ENCODE assay signal across 25 cellular contexts in the genomic region with DNA sequence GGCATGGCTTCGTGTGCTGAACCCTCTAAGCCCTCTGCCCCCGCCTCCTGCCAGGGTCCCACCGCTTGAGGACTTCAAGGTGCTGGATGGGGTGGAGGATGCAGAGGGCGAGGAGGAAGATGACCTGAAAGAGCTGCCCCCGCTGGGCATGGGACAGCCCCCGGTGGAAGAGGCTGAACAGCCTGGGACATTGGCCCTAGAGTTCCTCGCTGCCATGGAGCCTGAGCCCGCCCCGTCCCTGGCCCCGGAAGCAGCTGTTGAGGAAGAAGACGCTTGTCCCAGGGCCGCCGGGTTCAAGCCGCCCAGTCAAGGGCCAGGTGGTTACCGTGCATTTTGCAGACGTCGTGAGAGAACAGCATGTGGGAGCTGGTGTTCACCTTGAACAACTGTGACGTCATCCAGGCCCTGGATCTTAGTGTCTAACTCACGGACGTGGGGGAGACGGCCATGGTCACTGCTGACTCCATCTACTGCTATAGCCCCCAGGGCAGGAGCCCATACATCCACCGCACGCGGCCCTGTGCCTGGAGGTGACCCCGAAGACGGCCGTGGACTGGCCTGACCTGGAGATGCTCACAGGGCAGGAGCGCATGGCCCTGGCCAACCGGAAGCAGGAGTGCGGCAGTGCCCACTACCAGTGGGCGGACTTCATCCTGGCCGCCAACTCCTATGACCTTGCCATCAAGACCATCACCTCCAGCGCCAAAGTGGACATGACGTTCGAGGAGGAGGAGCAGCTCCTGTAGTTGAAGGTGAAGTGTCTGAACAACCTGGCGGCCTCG.
A peak's percentile ranks its signal among the peaks of the same experiment; 100 is the strongest.
DNase-seq lines count a peak whose midpoint lies in the region; ATAC-seq, FAIRE-seq and TF ChIP-seq lines count a peak whose summit lies in the region.
"Had no signal": no experiment of that assay in that cellular context is flagged by ENCODE, and none has a peak within 500 bp of the region (broad histone marks: within the 10 kb centered on the region; RNA-seq: fewer than 3 reads in every experiment).

No MANE protein-coding gene starts in this region.

- H3K4me1 ChIP-seq in K562 (replicated peaks in 1 of 2; ENCODE audit: control insufficient read depth in 2 of 2, insufficient read depth in 2 of 2, low read length in 2 of 2) (peaks cover 0 to 8% of the 10 kb centered on the region in 2 experiments; a peak in 1 of 5 replicates), left lung (no peaks in the 10 kb centered on the region), upper lobe of right lung (no peaks in the 10 kb centered on the region)
- H3K4me1 ChIP-seq: A549, Caco-2 had no signal

- no peak overlapping the region for H2AFZ ChIP-seq in K562 (ENCODE audit: low read depth, low read length)
- H2AFZ ChIP-seq: PC-9 had no signal

- in situ Hi-C loops in K562 (cut with MboI), result no loop called here

- no peaks in the 10 kb centered on the region for H3K9me3 ChIP-seq in K562 (replicated peaks; ENCODE audit: control insufficient read depth, insufficient read depth, low read depth, low read length)
- no peaks in the 10 kb centered on the region for H3K9me3 ChIP-seq in left lung
- no peaks in the 10 kb centered on the region for H3K9me3 ChIP-seq in upper lobe of right lung
- H3K9me3 ChIP-seq: A549; BLaER1 treated with 17β-estradiol and CSF1 and Interleukin-3, amounts not matched to agents 10 nM and 100 nM; Caco-2 had no signal

- TF ChIP-seq CTCF in GM06990 (IDR thresholded peaks at IDR 0.05; ENCODE audit: insufficient read depth, low read length, poor library complexity, severe bottlenecking), result no peak
- TF ChIP-seq CTCF in K562 (IDR thresholded peaks at IDR 0.05 in 2 of 3, conservative IDR thresholded peaks at IDR 0.05 in 1 of 3; ENCODE audit: insufficient read depth in 2 of 3, low read depth in 1 of 3, low read length in 3 of 3), result no peak
- TF ChIP-seq CTCF in left lung (IDR thresholded peaks at IDR 0.05), result no peak
- no peak for TF ChIP-seq CTCF in upper lobe of right lung (IDR thresholded peaks at IDR 0.05)

- no peaks in the 10 kb centered on the region for H3K79me2 ChIP-seq in K562 (ENCODE audit: control insufficient read depth, insufficient read depth, low read length)

- TF ChIP-seq RAD21 in K562 (CRISPR knock-in tag; conservative IDR thresholded peaks at IDR 0.05 in 1 of 2, IDR thresholded peaks at IDR 0.05 in 1 of 2), result no peak

- H3K4me3 ChIP-seq in GM06990 (replicated peaks; ENCODE audit: low read depth, low read length) (no peak overlapping the region), K562 (no peak overlapping the region), left lung (no peak overlapping the region), upper lobe of right lung (no peak overlapping the region)
- H3K4me3 ChIP-seq: A549; BLaER1 treated with 17β-estradiol and CSF1 and Interleukin-3, amounts not matched to agents 10 nM and 100 nM; PC-9 had no signal

- CTCF ChIA-PET in K562 (lab: Yijun Ruan, JAX; ENCODE audit: low intra/inter-chr PET ratio), result interaction anchor here (0.6 kb wide), 1 partner anchor 1795 kb away, joined by 3 read pairs; no protein-coding TSS in a partner anchor

- DNase-seq in GM06990 (ENCODE audit: extremely low read depth, insufficient read length), result peak; percentile 3
- no peak for DNase-seq in K562 (ENCODE audit: extremely low read depth in 1 of 4, low spot score in 3 of 4)
- DNase-seq in left lung, result no peak
- peak; percentile 57 for DNase-seq in upper lobe of right lung
- DNase-seq in NCI-H748 treated with DMSO at 0.1 percent for 48 hours (lab: John Stamatoyannopoulos, UW), result no peak
- DNase-seq in GM19239 (ENCODE audit: insufficient read length, low spot score), result no peak
- DNase-seq in hepatic stellate cell (ENCODE audit: low spot score), result no peak
- DNase-seq: AML-193, Caco-2, DMS 273 treated with DMSO at 0.1 percent for 48 hours, DMS79, GF-D8, KG1, NCI-H1048, NCI-H1417, NCI-H1694, NCI-H2029 treated with DMSO at 0.1 percent for 48 hours, NCI-H446 treated with DMSO at 0.1 percent for 48 hours, NCI-H526, PC-9, SHP77 treated with DMSO at 0.1 percent for 48 hours had no signal

- 0 out of 2 replicates have a peak, but pooled peaks cover 3% of the 10 kb centered on the region for H4K20me1 ChIP-seq in K562 (replicated peaks; ENCODE audit: control insufficient read depth, insufficient read depth, low read length)
- H4K20me1 ChIP-seq: BLaER1 treated with 17β-estradiol and CSF1 and Interleukin-3, amounts not matched to agents 10 nM and 100 nM had no signal

- H3K4me2 ChIP-seq in K562 (ENCODE audit: insufficient read depth, low read length), result no peak overlapping the region
- H3K4me2 ChIP-seq: A549; BLaER1 treated with 17β-estradiol and CSF1 and Interleukin-3, amounts not matched to agents 10 nM and 100 nM; PC-9 had no signal

- WGBS in K562 (ENCODE audit: insufficient coverage, low coverage, missing lambda C conversion rate), result 91% methylated on average over 29 of the region's 37 CpGs

- H3K36me3 ChIP-seq in GM06990 (ENCODE audit: control insufficient read depth, insufficient read depth, low read length) (no peaks in the 10 kb centered on the region; the same call in none of the 2 replicates), K562 (ENCODE audit: control insufficient read depth, insufficient read depth, low read length) (peaks cover 45% of the 10 kb centered on the region; the same call in 2 of the 3 replicates), left lung (peaks cover 3 to 84% of the 10 kb centered on the region in 2 donors), upper lobe of right lung (peaks cover 67% of the 10 kb centered on the region)

- no peaks in the 10 kb centered on the region for H3K9me1 ChIP-seq in K562 (ENCODE audit: control insufficient read depth, insufficient read depth, low read length)

- no peak for TF ChIP-seq POLR2A in K562 (conservative IDR thresholded peaks at IDR 0.05)

- H3K27me3 ChIP-seq in GM06990 (replicated peaks; ENCODE audit: control insufficient read depth, insufficient read depth, low read length), result no peaks in the 10 kb centered on the region
- H3K27me3 ChIP-seq in K562 (ENCODE audit: control insufficient read depth in 2 of 2, insufficient read depth in 2 of 2, low read length in 2 of 2), result no peaks in the 10 kb centered on the region
- no peaks in the 10 kb centered on the region for H3K27me3 ChIP-seq in left lung
- no peaks in the 10 kb centered on the region for H3K27me3 ChIP-seq in upper lobe of right lung
- H3K27me3 ChIP-seq: BLaER1 treated with 17β-estradiol and CSF1 and Interleukin-3, amounts not matched to agents 10 nM and 100 nM had no signal

- H3K27ac ChIP-seq in K562 (ENCODE audit: extremely low read depth, low read depth, low read length) (no peak overlapping the region), left lung (no peak overlapping the region), upper lobe of right lung (no peak overlapping the region)
- H3K27ac ChIP-seq: A549; BLaER1 treated with 17β-estradiol and CSF1 and Interleukin-3, amounts not matched to agents 10 nM and 100 nM; PC-9 had no signal

- no peak for FAIRE-seq in K562 (lab: Jason Lieb, UNC)
- FAIRE-seq in GM19239 (lab: Jason Lieb, UNC), result no peak
- FAIRE-seq: A549, GM12892, H54 had no signal

- ATAC-seq in K562 (no peak), left lung (peak; percentile 16), upper lobe of right lung (peak; percentile 16)
- ATAC-seq: A549 had no signal

- no peak for TF ChIP-seq EP300 in K562 (IDR thresholded peaks at IDR 0.05; ENCODE audit: low read length)

- BruUV-seq in K562 (replicated peaks; lab: Mats Ljungman, UMichigan), result no TSS peak

- intact Hi-C loops in K562 (cut with micrococcal nuclease) (no loop called here), left lung (cut with DNase I) (no loop called here), upper lobe of right lung (cut with DNase I) (no loop called here)

- POLR2A ChIA-PET in K562 (lab: Yijun Ruan, JAX), result interaction anchor here (0.8 kb wide), 1 partner anchor 96 kb away, joined by 3 read pairs; no protein-coding TSS in a partner anchor

- H3K9ac ChIP-seq in K562 (ENCODE audit: insufficient read depth in 1 of 2, low read depth in 2 of 2, low read length in 2 of 2), result peak overlapping the region in 1 of 2 experiments; percentile 18; a peak in 1 of 4 replicates
- H3K9ac ChIP-seq: BLaER1 treated with 17β-estradiol and CSF1 and Interleukin-3, amounts not matched to agents 10 nM and 100 nM had no signal

TF ChIP-seq in K562, 482 proteins besides CTCF, POLR2A, EP300 and RAD21:
- TF ChIP-seq BCL6 (CRISPR knock-in tag; IDR thresholded peaks at IDR 0.05) (no peak), POLR2G (IDR thresholded peaks at IDR 0.05; ENCODE audit: low read depth, low read length) (peak; percentile 19; the same call in 1 of the 2 replicates), ZNF253 (CRISPR knock-in tag; conservative IDR thresholded peaks at IDR 0.05) (no peak), CBX2 (IDR thresholded peaks at IDR 0.05; ENCODE audit: insufficient read depth, low read length, poor library complexity, severe bottlenecking) (no peak), HDAC1 (IDR thresholded peaks at IDR 0.05) (no peak), ZNF79 (CRISPR knock-in tag; IDR thresholded peaks at IDR 0.05; ENCODE audit: low read depth) (no peak)
- TF ChIP-seq, protein P1, sequence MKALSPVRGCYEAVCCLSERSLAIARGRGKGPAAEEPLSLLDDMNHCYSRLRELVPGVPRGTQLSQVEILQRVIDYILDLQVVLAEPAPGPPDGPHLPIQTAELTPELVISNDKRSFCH (CRISPR knock-in tag; IDR thresholded peaks at IDR 0.05), result no peak
- TF ChIP-seq, protein P1 (tag; IDR thresholded peaks at IDR 0.05), result no peak

Comparison
In these comparisons a context has a peak if more than half of its experiments do, and no peak if none do; other contexts are left out.
1. DNase-seq: peak in GM06990 (single experiment) and upper lobe of right lung (single experiment); none in K562 (0 of 4), left lung (0 of 2), NCI-H748 treated with DMSO at 0.1 percent for 48 hours (single experiment), GM19239 (single experiment) and hepatic stellate cell (single experiment).